ENCODE assay signal across 19 cellular contexts in the genomic region with DNA sequence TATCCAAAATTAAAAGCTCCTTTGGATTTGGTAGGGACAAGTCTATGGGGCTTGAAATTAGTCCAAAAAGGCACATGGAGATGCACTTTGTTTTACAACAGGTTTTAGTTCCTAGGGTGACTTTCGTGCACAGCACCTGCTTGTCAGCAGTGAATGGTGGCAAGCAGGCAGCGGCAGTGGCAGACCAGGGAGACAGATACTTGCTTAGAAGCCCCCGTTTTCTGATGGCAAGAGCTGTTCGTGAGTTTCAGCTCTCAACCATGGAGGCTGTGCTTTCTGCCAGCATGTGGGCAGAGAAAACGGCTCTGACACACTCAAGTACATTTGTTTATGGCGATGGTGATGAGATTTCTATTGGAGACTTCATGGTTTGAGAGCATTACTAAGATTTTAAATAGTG.
DNase-seq lines count a peak whose midpoint lies in the region; TF ChIP-seq lines count a peak whose summit lies in the region.
"Had no signal": no experiment of that assay in that cellular context is flagged by ENCODE, and none has a peak within 500 bp of the region (broad histone marks: within the 10 kb centered on the region; RNA-seq: fewer than 3 reads in every experiment).

No MANE protein-coding gene starts in this region.

- H3K27ac Mint-ChIP-seq in osteocyte (ENCODE audit: unreplicated experiment) (no peak overlapping the region), immature natural killer cell (no peak overlapping the region)
- H3K27ac Mint-ChIP-seq: CD4-positive, alpha-beta T cell; HFFc6 had no signal

- H3K4me1 Mint-ChIP-seq in osteocyte (ENCODE audit: unreplicated experiment) (no peaks in the 10 kb centered on the region), immature natural killer cell (no peaks in the 10 kb centered on the region)
- H3K4me1 Mint-ChIP-seq: CD8-positive, alpha-beta memory T cell had no signal

- no peak for TF ChIP-seq CTCF in osteocyte (IDR thresholded peaks at IDR 0.05)

- H3K9me3 Mint-ChIP-seq in osteocyte (ENCODE audit: unreplicated experiment), result no peaks in the 10 kb centered on the region
- H3K9me3 Mint-ChIP-seq in immature natural killer cell, result no peaks in the 10 kb centered on the region
- H3K9me3 Mint-ChIP-seq: CD4-positive, alpha-beta T cell; CD8-positive, alpha-beta memory T cell had no signal

- DNase-seq in activated effector memory CD4-positive, alpha-beta T cell treated with anti-CD3 and anti-CD28 coated beads, Interleukin-2, amount 50 U/mL, for 16 hours, result peak; percentile 37
- no peak for DNase-seq in activated effector memory CD4-positive, alpha-beta T cell treated with Interleukin-2 at 50 U/mL for 16 hours
- peak; percentile 21 for DNase-seq in ecto neural progenitor cell (ENCODE audit: low spot score)
- peak; percentile 36 for DNase-seq in osteocyte (ENCODE audit: extremely low spot score, unreplicated experiment)
- peak; percentile 22 for DNase-seq in ureter (ENCODE audit: low spot score)
- no peak for DNase-seq in DMS53 treated with DMSO at 0.1 percent for 48 hours (lab: John Stamatoyannopoulos, UW; ENCODE audit: unreplicated experiment)
- DNase-seq in epidermal melanocyte (ENCODE audit: insufficient read length, low spot score), result no peak
- no peak for DNase-seq in immature natural killer cell
- DNase-seq: 8988T; ACHN; AML-193; BE2C; CD4-positive, alpha-beta T cell; CD8-positive, alpha-beta memory T cell; DMS 273 treated with DMSO at 0.1 percent for 48 hours; DMS79 treated with DMSO at 0.1 percent for 48 hours; GOT3; HFFc6 had no signal

- no peaks in the 10 kb centered on the region for H3K36me3 Mint-ChIP-seq in osteocyte (ENCODE audit: unreplicated experiment)
- no peaks in the 10 kb centered on the region for H3K36me3 Mint-ChIP-seq in immature natural killer cell
- H3K36me3 Mint-ChIP-seq: CD14-positive monocyte; CD8-positive, alpha-beta memory T cell had no signal

- no peak overlapping the region for H3K4me3 Mint-ChIP-seq in osteocyte (ENCODE audit: unreplicated experiment)
- H3K4me3 Mint-ChIP-seq in immature natural killer cell, result no peak overlapping the region
- H3K4me3 Mint-ChIP-seq: CD14-positive monocyte; CD4-positive, alpha-beta T cell; CD8-positive, alpha-beta memory T cell; HFFc6 had no signal

- H3K27me3 Mint-ChIP-seq in osteocyte (ENCODE audit: unreplicated experiment) (peaks cover 11% of the 10 kb centered on the region), immature natural killer cell (ENCODE audit: low read depth in 3 of 3) (peaks cover 3 to 7% (median 4%) of the 10 kb centered on the region in 3 donors)

Comparison
In these comparisons a context has a peak if more than half of its experiments do, and no peak if none do; other contexts are left out.
1. DNase-seq: peak in activated effector memory CD4-positive, alpha-beta T cell treated with anti-CD3 and anti-CD28 coated beads, Interleukin-2, amount 50 U/mL, for 16 hours (single experiment), ecto neural progenitor cell (single experiment), osteocyte (single experiment) and ureter (single experiment); none in activated effector memory CD4-positive, alpha-beta T cell treated with Interleukin-2 at 50 U/mL for 16 hours (single experiment), DMS53 treated with DMSO at 0.1 percent for 48 hours (single experiment), epidermal melanocyte (single experiment) and immature natural killer cell (0 of 3).